Comparison of ENCODE assay signal across 1 cellular context in the genomic region with DNA sequence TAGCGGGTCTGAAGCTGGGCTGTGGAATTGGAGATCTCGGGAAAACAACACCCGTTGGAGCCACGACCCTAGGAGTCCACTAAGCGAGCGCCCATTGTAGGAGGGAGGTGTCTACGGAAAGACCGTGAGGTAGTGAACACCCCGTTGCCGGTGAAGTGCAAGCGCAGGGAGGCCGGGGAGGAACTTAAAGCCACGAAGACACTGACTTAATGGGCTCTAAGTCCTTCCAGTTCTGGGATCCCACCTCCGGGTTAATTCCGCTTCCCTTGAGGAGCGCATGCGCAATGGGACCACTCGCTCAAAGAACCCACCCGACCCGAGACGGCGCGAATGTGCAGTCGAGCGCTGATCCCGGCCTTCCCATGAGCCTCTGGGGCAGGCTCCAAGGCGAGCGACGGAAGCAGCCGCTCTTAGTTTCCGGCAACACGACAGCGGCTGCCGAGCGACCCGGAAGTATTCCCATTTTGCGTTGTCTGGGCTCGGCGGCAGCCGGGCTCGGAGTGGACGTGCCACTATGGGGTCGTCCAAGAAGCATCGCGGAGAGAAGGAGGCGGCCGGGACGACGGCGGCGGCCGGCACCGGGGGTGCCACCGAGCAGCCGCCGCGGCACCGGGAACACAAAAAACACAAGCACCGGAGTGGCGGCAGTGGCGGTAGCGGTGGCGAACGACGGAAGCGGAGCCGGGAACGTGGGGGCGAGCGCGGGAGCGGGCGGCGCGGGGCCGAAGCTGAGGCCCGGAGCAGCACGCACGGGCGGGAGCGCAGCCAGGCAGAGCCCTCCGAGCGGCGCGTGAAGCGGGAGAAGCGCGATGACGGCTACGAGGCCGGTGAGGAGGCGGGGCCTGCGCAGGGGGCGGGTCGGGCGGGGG.
TF ChIP-seq lines count a peak whose summit lies in the region.

A gene with protein sequence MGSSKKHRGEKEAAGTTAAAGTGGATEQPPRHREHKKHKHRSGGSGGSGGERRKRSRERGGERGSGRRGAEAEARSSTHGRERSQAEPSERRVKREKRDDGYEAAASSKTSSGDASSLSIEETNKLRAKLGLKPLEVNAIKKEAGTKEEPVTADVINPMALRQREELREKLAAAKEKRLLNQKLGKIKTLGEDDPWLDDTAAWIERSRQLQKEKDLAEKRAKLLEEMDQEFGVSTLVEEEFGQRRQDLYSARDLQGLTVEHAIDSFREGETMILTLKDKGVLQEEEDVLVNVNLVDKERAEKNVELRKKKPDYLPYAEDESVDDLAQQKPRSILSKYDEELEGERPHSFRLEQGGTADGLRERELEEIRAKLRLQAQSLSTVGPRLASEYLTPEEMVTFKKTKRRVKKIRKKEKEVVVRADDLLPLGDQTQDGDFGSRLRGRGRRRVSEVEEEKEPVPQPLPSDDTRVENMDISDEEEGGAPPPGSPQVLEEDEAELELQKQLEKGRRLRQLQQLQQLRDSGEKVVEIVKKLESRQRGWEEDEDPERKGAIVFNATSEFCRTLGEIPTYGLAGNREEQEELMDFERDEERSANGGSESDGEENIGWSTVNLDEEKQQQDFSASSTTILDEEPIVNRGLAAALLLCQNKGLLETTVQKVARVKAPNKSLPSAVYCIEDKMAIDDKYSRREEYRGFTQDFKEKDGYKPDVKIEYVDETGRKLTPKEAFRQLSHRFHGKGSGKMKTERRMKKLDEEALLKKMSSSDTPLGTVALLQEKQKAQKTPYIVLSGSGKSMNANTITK (plus strand): TSS at position 468 of the 869 bp plus-strand sequence. CDS start 47 bp downstream, at position 515.

TF ChIP-seq in SK-N-SH, 30 proteins besides CTCF, POLR2A, EP300 and RAD21:
- TF ChIP-seq TCF12 (IDR thresholded peaks at IDR 0.05) (peak; percentile 43; the same call in 1 of the 2 replicates), CHD2 (IDR thresholded peaks at IDR 0.05; ENCODE audit: low read length, partially characterized antibody) (peak; percentile 90), RFX5 (IDR thresholded peaks at IDR 0.05; ENCODE audit: low read length) (no peak), EZH2phosphoT487 (IDR thresholded peaks at IDR 0.05; ENCODE audit: borderline replicate concordance, low read depth) (no peak), GABPA (IDR thresholded peaks at IDR 0.05; ENCODE audit: low read depth) (peak; percentile 99), TAF1 (IDR thresholded peaks at IDR 0.05; ENCODE audit: borderline replicate concordance, low read depth, low read length) (peak; percentile 97), YY1 (IDR thresholded peaks at IDR 0.05; ENCODE audit: low read depth) (peak; percentile 88), NFIC (IDR thresholded peaks at IDR 0.05; ENCODE audit: borderline replicate concordance) (no peak), TEAD4 (IDR thresholded peaks at IDR 0.05; ENCODE audit: borderline replicate concordance, insufficient read depth) (0 out of 2 replicates have a peak, but pooled peaks have one; percentile 31), RCOR1 (IDR thresholded peaks at IDR 0.05; ENCODE audit: low read length) (no peak), MXI1 (IDR thresholded peaks at IDR 0.05; ENCODE audit: low read depth, low read length) (peak; percentile 79; the same call in 1 of the 2 replicates), MEF2A (IDR thresholded peaks at IDR 0.05; ENCODE audit: borderline replicate concordance, low read depth) (no peak), NRF1 (IDR thresholded peaks at IDR 0.05; ENCODE audit: low read depth, low read length) (peak; percentile 92), SIN3A (IDR thresholded peaks at IDR 0.05; ENCODE audit: borderline replicate concordance, low read depth, low read length) (peak; percentile 88; the same call in 1 of the 2 replicates), POLR2AphosphoS5 (IDR thresholded peaks at IDR 0.05; ENCODE audit: low read depth, low read length) (peak; percentile 97), ELF1 (IDR thresholded peaks at IDR 0.05) (peak; percentile 97), SMC3 (IDR thresholded peaks at IDR 0.05; ENCODE audit: low read depth, low read length) (no peak), GATA2 (CRISPR knock-in tag; IDR thresholded peaks at IDR 0.05) (no peak), FOXM1 (IDR thresholded peaks at IDR 0.05; ENCODE audit: low read depth) (peak; percentile 35; the same call in 1 of the 2 replicates), FOXJ3 (CRISPR knock-in tag; IDR thresholded peaks at IDR 0.05) (no peak)
- TF ChIP-seq, protein P1, sequence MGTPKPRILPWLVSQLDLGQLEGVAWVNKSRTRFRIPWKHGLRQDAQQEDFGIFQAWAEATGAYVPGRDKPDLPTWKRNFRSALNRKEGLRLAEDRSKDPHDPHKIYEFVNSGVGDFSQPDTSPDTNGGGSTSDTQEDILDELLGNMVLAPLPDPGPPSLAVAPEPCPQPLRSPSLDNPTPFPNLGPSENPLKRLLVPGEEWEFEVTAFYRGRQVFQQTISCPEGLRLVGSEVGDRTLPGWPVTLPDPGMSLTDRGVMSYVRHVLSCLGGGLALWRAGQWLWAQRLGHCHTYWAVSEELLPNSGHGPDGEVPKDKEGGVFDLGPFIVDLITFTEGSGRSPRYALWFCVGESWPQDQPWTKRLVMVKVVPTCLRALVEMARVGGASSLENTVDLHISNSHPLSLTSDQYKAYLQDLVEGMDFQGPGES (IDR thresholded peaks at IDR 0.05; ENCODE audit: low read depth, low read length), result no peak
- TF ChIP-seq, protein P2, sequence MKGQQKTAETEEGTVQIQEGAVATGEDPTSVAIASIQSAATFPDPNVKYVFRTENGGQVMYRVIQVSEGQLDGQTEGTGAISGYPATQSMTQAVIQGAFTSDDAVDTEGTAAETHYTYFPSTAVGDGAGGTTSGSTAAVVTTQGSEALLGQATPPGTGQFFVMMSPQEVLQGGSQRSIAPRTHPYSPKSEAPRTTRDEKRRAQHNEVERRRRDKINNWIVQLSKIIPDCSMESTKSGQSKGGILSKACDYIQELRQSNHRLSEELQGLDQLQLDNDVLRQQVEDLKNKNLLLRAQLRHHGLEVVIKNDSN (IDR thresholded peaks at IDR 0.05; ENCODE audit: borderline replicate concordance, low read depth), result 0 out of 2 replicates have a peak, but pooled peaks have one; percentile 12
- TF ChIP-seq, protein P3, sequence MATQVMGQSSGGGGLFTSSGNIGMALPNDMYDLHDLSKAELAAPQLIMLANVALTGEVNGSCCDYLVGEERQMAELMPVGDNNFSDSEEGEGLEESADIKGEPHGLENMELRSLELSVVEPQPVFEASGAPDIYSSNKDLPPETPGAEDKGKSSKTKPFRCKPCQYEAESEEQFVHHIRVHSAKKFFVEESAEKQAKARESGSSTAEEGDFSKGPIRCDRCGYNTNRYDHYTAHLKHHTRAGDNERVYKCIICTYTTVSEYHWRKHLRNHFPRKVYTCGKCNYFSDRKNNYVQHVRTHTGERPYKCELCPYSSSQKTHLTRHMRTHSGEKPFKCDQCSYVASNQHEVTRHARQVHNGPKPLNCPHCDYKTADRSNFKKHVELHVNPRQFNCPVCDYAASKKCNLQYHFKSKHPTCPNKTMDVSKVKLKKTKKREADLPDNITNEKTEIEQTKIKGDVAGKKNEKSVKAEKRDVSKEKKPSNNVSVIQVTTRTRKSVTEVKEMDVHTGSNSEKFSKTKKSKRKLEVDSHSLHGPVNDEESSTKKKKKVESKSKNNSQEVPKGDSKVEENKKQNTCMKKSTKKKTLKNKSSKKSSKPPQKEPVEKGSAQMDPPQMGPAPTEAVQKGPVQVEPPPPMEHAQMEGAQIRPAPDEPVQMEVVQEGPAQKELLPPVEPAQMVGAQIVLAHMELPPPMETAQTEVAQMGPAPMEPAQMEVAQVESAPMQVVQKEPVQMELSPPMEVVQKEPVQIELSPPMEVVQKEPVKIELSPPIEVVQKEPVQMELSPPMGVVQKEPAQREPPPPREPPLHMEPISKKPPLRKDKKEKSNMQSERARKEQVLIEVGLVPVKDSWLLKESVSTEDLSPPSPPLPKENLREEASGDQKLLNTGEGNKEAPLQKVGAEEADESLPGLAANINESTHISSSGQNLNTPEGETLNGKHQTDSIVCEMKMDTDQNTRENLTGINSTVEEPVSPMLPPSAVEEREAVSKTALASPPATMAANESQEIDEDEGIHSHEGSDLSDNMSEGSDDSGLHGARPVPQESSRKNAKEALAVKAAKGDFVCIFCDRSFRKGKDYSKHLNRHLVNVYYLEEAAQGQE (IDR thresholded peaks at IDR 0.05; ENCODE audit: low read depth, low read length), result peak; percentile 63; the same call in 1 of the 2 replicates
- TF ChIP-seq, protein P4, sequence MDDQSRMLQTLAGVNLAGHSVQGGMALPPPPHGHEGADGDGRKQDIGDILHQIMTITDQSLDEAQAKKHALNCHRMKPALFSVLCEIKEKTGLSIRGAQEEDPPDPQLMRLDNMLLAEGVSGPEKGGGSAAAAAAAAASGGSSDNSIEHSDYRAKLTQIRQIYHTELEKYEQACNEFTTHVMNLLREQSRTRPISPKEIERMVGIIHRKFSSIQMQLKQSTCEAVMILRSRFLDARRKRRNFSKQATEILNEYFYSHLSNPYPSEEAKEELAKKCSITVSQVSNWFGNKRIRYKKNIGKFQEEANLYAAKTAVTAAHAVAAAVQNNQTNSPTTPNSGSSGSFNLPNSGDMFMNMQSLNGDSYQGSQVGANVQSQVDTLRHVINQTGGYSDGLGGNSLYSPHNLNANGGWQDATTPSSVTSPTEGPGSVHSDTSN (IDR thresholded peaks at IDR 0.05), result 0 out of 2 replicates have a peak, but pooled peaks have one; percentile 11
- TF ChIP-seq, protein P5, sequence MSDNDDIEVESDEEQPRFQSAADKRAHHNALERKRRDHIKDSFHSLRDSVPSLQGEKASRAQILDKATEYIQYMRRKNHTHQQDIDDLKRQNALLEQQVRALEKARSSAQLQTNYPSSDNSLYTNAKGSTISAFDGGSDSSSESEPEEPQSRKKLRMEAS (IDR thresholded peaks at IDR 0.05; ENCODE audit: low read depth), result peak; percentile 92
